ENCODE assay signal across 16 cellular contexts in genomic region chr11:6629892-6630631, GRCh38. TPM values are rescaled to one million over a fixed set of nuclear protein-coding genes. Genes with fewer than 3 reads are reported as not detected.
DNase-seq lines count a peak whose midpoint lies in the region; ATAC-seq, FAIRE-seq and TF ChIP-seq lines count a peak whose summit lies in the region.
"Had no signal": no experiment of that assay in that cellular context is flagged by ENCODE, and none has a peak within 500 bp of the region (broad histone marks: within the 10 kb centered on the region; RNA-seq: fewer than 3 reads in every experiment).

No MANE protein-coding gene starts in this region.

- H3K79me2 ChIP-seq in H1 (ENCODE audit: control insufficient read depth in 1 of 2, insufficient read depth in 2 of 2, low read length in 2 of 2), result no peaks in the 10 kb centered on the region

- H3K79me1 ChIP-seq in H1 (ENCODE audit: low read depth, low read length) (no peaks in the 10 kb centered on the region; the same call in 1 of the 2 replicates), mesenchymal stem cell (replicated peaks; ENCODE audit: low read length, poor library complexity, severe bottlenecking) (no peaks in the 10 kb centered on the region)

- no peaks in the 10 kb centered on the region for H3K36me3 Mint-ChIP-seq in stimulated activated effector memory CD8-positive, alpha-beta T cell treated with anti-CD3 and anti-CD28 coated beads, Interleukin-12 subunit alpha, Interleukin-12 subunit beta, amount 100 ng/mL, for 72 hours

- POLR2A ChIA-PET in H1 (lab: Charles Lee; ENCODE audit: partially characterized antibody), result interaction anchor here (1.0 to 2.3 kb wide), 12 partner anchors 9 to 156 kb away, joined by 3 to 17 read pairs (median 6); partner anchors contain the start of genes MRPL17, TAF10, TPP1 and TRIM3

- no peak overlapping the region for H3K23ac ChIP-seq in H1 (ENCODE audit: insufficient read length)
- H3K23ac ChIP-seq in mesenchymal stem cell (ENCODE audit: low read length in 2 of 2), result no peak overlapping the region

- 9% methylated on average over 82 of the region's 102 CpGs; no CpG with 5 or more reads in 1 of the 2 experiments for WGBS in H1 (ENCODE audit: extremely low coverage in 1 of 2, insufficient coverage in 1 of 2, insufficient read length in 1 of 2, insufficient replicate concordance in 2 of 2, low coverage in 1 of 2, low lambda C conversion rate in 2 of 2, missing lambda C conversion rate in 1 of 2), 2 experiments
- 80% methylated on average over 100 of the region's 102 CpGs for WGBS in mesenchymal stem cell
- 80 to 86% methylated on average over 67 to 81 of the region's 102 CpGs for WGBS in upper lobe of left lung, 2 donors

- no peaks in the 10 kb centered on the region for H3K9me3 Mint-ChIP-seq in stimulated activated effector memory CD8-positive, alpha-beta T cell treated with anti-CD3 and anti-CD28 coated beads, Interleukin-12 subunit alpha, Interleukin-12 subunit beta, amount 100 ng/mL, for 72 hours

- H2BK15ac ChIP-seq in H1 (ENCODE audit: low read length) (no peak overlapping the region), mesenchymal stem cell (ENCODE audit: low read depth, poor library complexity, severe bottlenecking) (no peak overlapping the region)

- H4K20me1 ChIP-seq in H1 (replicated peaks in 1 of 2; ENCODE audit: control insufficient read depth in 1 of 2, insufficient read depth in 2 of 2, low read length in 2 of 2), result peaks cover 5 to 10% of the 10 kb centered on the region in 2 experiments

- DNase-seq in cardiac septum (ENCODE audit: low spot score), result peak; percentile 61
- DNase-seq in left cardiac atrium, result no peak
- DNase-seq in H1 (ENCODE audit: low read depth in 1 of 2, low spot score in 2 of 2), result peak in 1 of 2 experiments; percentile 82
- no peak for DNase-seq in mesenchymal stem cell
- DNase-seq in upper lobe of left lung, result peak in 1 of 2 donors; percentile 88
- DNase-seq in stimulated activated effector memory CD8-positive, alpha-beta T cell treated with anti-CD3 and anti-CD28 coated beads, Interleukin-12 subunit alpha, Interleukin-12 subunit beta, amount 100 ng/mL, for 72 hours (ENCODE audit: low spot score in 2 of 2), result no peak
- DNase-seq: activated CD4-positive, CD25-positive, alpha-beta regulatory T cell treated with anti-CD3 and anti-CD28 coated beads, Interleukin-2, amount 50 U/mL, for 72 hours; activated T-cell treated with anti-CD3 and anti-CD28 coated beads for 4 hours; effector CD8-positive, alpha-beta T cell; Karpas-422; NCI-H2107; SW 1271 had no signal

- H4K8ac ChIP-seq in H1 (ENCODE audit: extremely low read depth, insufficient read depth, low read length), result peak overlapping the region; percentile 83; the same call in 1 of the 2 replicates
- H4K8ac ChIP-seq in mesenchymal stem cell (ENCODE audit: low read length), result peak overlapping the region; percentile 67

- H4K91ac ChIP-seq in H1 (replicated peaks; ENCODE audit: insufficient read length, low read length) (no peak overlapping the region), mesenchymal stem cell (ENCODE audit: low read length) (peak overlapping the region; percentile 15)

- CTCF ChIA-PET in H1 (lab: Charles Lee; ENCODE audit: partially characterized antibody), result interaction anchor here (0.6 to 4.6 kb wide), 10 partner anchors 8 to 101 kb away, joined by 3 to 23 read pairs (median 4); partner anchors contain the start of genes TAF10 and TPP1

- H3K56ac ChIP-seq in H1 (replicated peaks; ENCODE audit: insufficient read length, low read depth, low read length), result no peak overlapping the region

- H2BK12ac ChIP-seq in H1 (ENCODE audit: low read depth, low read length), result no peak overlapping the region; the same call in 1 of the 2 replicates
- H2BK12ac ChIP-seq in mesenchymal stem cell (ENCODE audit: low read length in 2 of 2), result no peak overlapping the region

- H3K27ac Mint-ChIP-seq in stimulated activated effector memory CD8-positive, alpha-beta T cell treated with anti-CD3 and anti-CD28 coated beads, Interleukin-12 subunit alpha, Interleukin-12 subunit beta, amount 100 ng/mL, for 72 hours, result no peak overlapping the region

- H3K4ac ChIP-seq in H1 (replicated peaks; ENCODE audit: insufficient read length, low read depth, low read length) (no peak overlapping the region), mesenchymal stem cell (ENCODE audit: low read depth in 1 of 2, low read length in 2 of 2) (no peak overlapping the region)

- H3K18ac ChIP-seq in H1 (ENCODE audit: extremely low read depth, low read length) (no peak overlapping the region), mesenchymal stem cell (ENCODE audit: low read depth in 1 of 2, low read length in 2 of 2) (no peak overlapping the region)

- no peak overlapping the region for H2BK20ac ChIP-seq in H1 (ENCODE audit: low read length)

- H3K27me3 ChIP-seq in H1 (replicated peaks in 1 of 4; ENCODE audit: control insufficient read depth in 3 of 4, extremely low read depth in 1 of 4, insufficient read depth in 3 of 4, low read length in 3 of 4) (peaks cover 13 to 43% (median 34%) of the 10 kb centered on the region in 4 experiments), mesenchymal stem cell (ENCODE audit: control insufficient read depth in 1 of 2, insufficient read depth in 1 of 2, low read length in 2 of 2) (peaks cover 0 to 12% of the 10 kb centered on the region in 2 experiments), upper lobe of left lung (no peaks in the 10 kb centered on the region)
- H3K27me3 ChIP-seq: uterus had no signal

- peak in 1 of 2 experiments; percentile 1; a peak in 1 of 4 replicates for TF ChIP-seq RAD21 in H1 (IDR thresholded peaks at IDR 0.05 in 1 of 2, conservative IDR thresholded peaks at IDR 0.05 in 1 of 2; ENCODE audit: low read depth in 2 of 2, low read length in 2 of 2)

- H3K27ac ChIP-seq in H1 (ENCODE audit: low read depth, low read length), result no peak overlapping the region
- H3K27ac ChIP-seq in mesenchymal stem cell (ENCODE audit: low read length, poor library complexity, severe bottlenecking), result no peak overlapping the region
- no peak overlapping the region for H3K27ac ChIP-seq in upper lobe of left lung
- H3K27ac ChIP-seq: uterus had no signal

- H3K14ac ChIP-seq in H1 (ENCODE audit: insufficient read length) (no peak overlapping the region), mesenchymal stem cell (ENCODE audit: low read length in 2 of 2) (no peak overlapping the region)

- H3K4me3 ChIP-seq in H1 (ENCODE audit: extremely low read depth in 1 of 4, insufficient read depth in 2 of 4, low read depth in 3 of 4, low read length in 4 of 4) (peak overlapping the region; percentile 31 to 60 (median 40)), mesenchymal stem cell (ENCODE audit: insufficient read depth in 1 of 2, low read depth in 1 of 2, low read length in 2 of 2) (no peak overlapping the region), upper lobe of left lung (peak overlapping the region in 3 of 4 donors; percentile 30 to 48 (median 42))
- H3K4me3 ChIP-seq: uterus had no signal

- peaks cover 0 to 3% (median under 1%) of the 10 kb centered on the region in 4 experiments; a peak in 3 of 8 replicates for H3K36me3 ChIP-seq in H1 (ENCODE audit: control insufficient read depth in 2 of 4, insufficient read depth in 4 of 4, low read length in 3 of 4)
- peaks cover 7 to 52% of the 10 kb centered on the region in 2 experiments for H3K36me3 ChIP-seq in mesenchymal stem cell (ENCODE audit: control insufficient read depth in 1 of 2, insufficient read depth in 2 of 2, low read depth in 1 of 2, low read length in 2 of 2)
- H3K36me3 ChIP-seq in upper lobe of left lung, result peaks cover 0 to 73% (median 34%) of the 10 kb centered on the region in 4 donors
- H3K36me3 ChIP-seq: uterus had no signal

- FAIRE-seq in H1 (lab: Jason Lieb, UNC), result no peak
- FAIRE-seq: frontal cortex had no signal

- peak overlapping the region; percentile 57 to 82 for H3K4me2 ChIP-seq in H1 (ENCODE audit: insufficient read depth in 1 of 2, low read depth in 2 of 2, low read length in 2 of 2)
- no peak overlapping the region for H3K4me2 ChIP-seq in mesenchymal stem cell (ENCODE audit: low read length, poor library complexity, severe bottlenecking)

- no peak for TF ChIP-seq EP300 in H1 (IDR thresholded peaks at IDR 0.05; ENCODE audit: borderline replicate concordance in 1 of 2, low read depth in 2 of 2, low read length in 2 of 2)
- no peak for TF ChIP-seq EP300 in upper lobe of left lung (IDR thresholded peaks at IDR 0.05)

- H2AFZ ChIP-seq in H1 (ENCODE audit: low read length) (no peak overlapping the region; the same call in 1 of the 2 replicates), mesenchymal stem cell (ENCODE audit: low read depth, low read length) (no peak overlapping the region)

- H3K9me3 ChIP-seq in H1 (ENCODE audit: insufficient read depth in 2 of 2, low read depth in 1 of 2, low read length in 1 of 2) (no peaks in the 10 kb centered on the region), mesenchymal stem cell (ENCODE audit: control insufficient read depth, low read length) (no peaks in the 10 kb centered on the region), upper lobe of left lung (no peaks in the 10 kb centered on the region)
- H3K9me3 ChIP-seq: uterus had no signal

- peaks cover 23% of the 10 kb centered on the region for H3K4me1 Mint-ChIP-seq in stimulated activated effector memory CD8-positive, alpha-beta T cell treated with anti-CD3 and anti-CD28 coated beads, Interleukin-12 subunit alpha, Interleukin-12 subunit beta, amount 100 ng/mL, for 72 hours

- TF ChIP-seq CTCF in H1 (IDR thresholded peaks at IDR 0.05; ENCODE audit: control extremely low read depth in 1 of 3, insufficient read depth in 1 of 3, low read depth in 1 of 3, low read length in 3 of 3), result no peak
- TF ChIP-seq CTCF in upper lobe of left lung (IDR thresholded peaks at IDR 0.05), result no peak

- intact Hi-C loops in cardiac septum (cut with DNase I), result no loop called here
- intact Hi-C loops in left cardiac atrium (cut with DNase I), result no loop called here

- H4K5ac ChIP-seq in H1 (ENCODE audit: insufficient read length, low read depth, low read length), result no peak overlapping the region

- ATAC-seq in left cardiac atrium (no peak), upper lobe of left lung (ENCODE audit: low FRiP score in 2 of 2) (no peak), GM18858 (IDR thresholded peaks at IDR 0.05; ENCODE audit: unreplicated experiment) (no peak), HG03097 (IDR thresholded peaks at IDR 0.05; ENCODE audit: low FRiP score, unreplicated experiment) (no peak)
- ATAC-seq in stimulated activated effector memory CD8-positive, alpha-beta T cell treated with anti-CD3 and anti-CD28 coated beads, Interleukin-12 subunit alpha, Interleukin-12 subunit beta, amount 100 ng/mL, for 72 hours, result no peak

- no peak overlapping the region for H2AK5ac ChIP-seq in H1 (ENCODE audit: low read depth, low read length)
- no peak overlapping the region for H2AK5ac ChIP-seq in mesenchymal stem cell (ENCODE audit: low read length, severe bottlenecking)

- H3K4me1 ChIP-seq in H1 (replicated peaks in 1 of 4; ENCODE audit: control insufficient read depth in 3 of 4, insufficient read depth in 4 of 4, low read length in 3 of 4) (peaks cover 0 to 6% (median 2%) of the 10 kb centered on the region in 4 experiments; a peak in 3 of 7 replicates), mesenchymal stem cell (ENCODE audit: control insufficient read depth, insufficient read depth, low read depth, low read length) (no peaks in the 10 kb centered on the region), upper lobe of left lung (peaks cover 2 to 18% (median 12%) of the 10 kb centered on the region in 4 donors)
- H3K4me1 ChIP-seq: uterus had no signal

- H2BK5ac ChIP-seq in H1 (ENCODE audit: low read depth, low read length) (no peak overlapping the region), mesenchymal stem cell (ENCODE audit: low read depth, low read length, poor library complexity, severe bottlenecking) (no peak overlapping the region)

- H3K23me2 ChIP-seq in H1 (ENCODE audit: low read depth, low read length), result peaks cover 12% of the 10 kb centered on the region

- H3K4me3 Mint-ChIP-seq in stimulated activated effector memory CD8-positive, alpha-beta T cell treated with anti-CD3 and anti-CD28 coated beads, Interleukin-12 subunit alpha, Interleukin-12 subunit beta, amount 100 ng/mL, for 72 hours, result no peak overlapping the region

- TF ChIP-seq POLR2A in H1 (IDR thresholded peaks at IDR 0.05; ENCODE audit: control extremely low read depth in 1 of 2, low read depth in 2 of 2, low read length in 2 of 2), result no peak
- no peak for TF ChIP-seq POLR2A in upper lobe of left lung (IDR thresholded peaks at IDR 0.05)

- H2BK120ac ChIP-seq in H1 (replicated peaks; ENCODE audit: low read depth, low read length) (no peak overlapping the region), mesenchymal stem cell (ENCODE audit: low read depth, low read length) (no peak overlapping the region)

- H3K9ac ChIP-seq in H1 (replicated peaks in 1 of 4; ENCODE audit: extremely low read depth in 1 of 4, low read depth in 3 of 4, low read length in 3 of 4) (peak overlapping the region in 2 of 4 experiments; percentile 28 to 34; a peak in 2 of 7 replicates), mesenchymal stem cell (ENCODE audit: low read length) (no peak overlapping the region)

RNA-seq across cellular contexts. Expression of gene TPP1, which starts 10.8 kb away (rescaled TPM):
- total RNA-seq in cardiac septum (72.0 TPM), left cardiac atrium (10 to 100 TPM; 69.5 to 87.7 TPM), upper lobe of left lung (100 to 1,000 TPM in 4 of 6 donors, 10 to 100 TPM in 2; 71.6 to 240 (median 145) TPM)
- total RNA-seq in H1 (2021; fragmentation: NEBNext Ultra II Directional; extraction: Animal tissue kit (Norgen Biotek cat#: 25700)), result 34.9 and 36.1 TPM in 2 replicates
- 58.4 and 77.5 TPM in 2 replicates for polyA plus RNA-seq in H1 (2011; rRNA removed)
- 38.3 TPM for polyA plus RNA-seq in H1 (2011; cell fraction: cytosol; rRNA removed)
- polyA plus RNA-seq in H1 (2011; cell fraction: nucleus; rRNA removed), result 70.7 TPM
- 36.5 to 45.0 TPM (median 42.0 TPM) in 4 replicates for polyA plus RNA-seq in H1 (2012, experiment 1 of 2)
- polyA plus RNA-seq in H1 (2012, experiment 2 of 2), result 33.6 TPM
- polyA plus RNA-seq in H1 (2013, experiment 1 of 2), result 95.4 TPM
- 91.6 TPM for polyA plus RNA-seq in H1 (2013, experiment 2 of 2)
- polyA minus RNA-seq in H1 (2011; rRNA and poly(A)+ RNA removed), result 51.8 and 55.5 TPM in 2 replicates
- 59.5 TPM for polyA minus RNA-seq in H1 (2011; cell fraction: cytosol; rRNA and poly(A)+ RNA removed)
- polyA minus RNA-seq in H1 (2011; cell fraction: nucleus; rRNA and poly(A)+ RNA removed), result 39.6 TPM
- polyA plus RNA-seq in mesenchymal stem cell (2013, experiment 1 of 2), result 425 TPM
- 399 TPM for polyA plus RNA-seq in mesenchymal stem cell (2013, experiment 2 of 2)

RNA-seq across cellular contexts. Expression of gene TAF10, which starts 18.0 kb away (rescaled TPM):
- total RNA-seq in cardiac septum, result 126 TPM
- total RNA-seq in left cardiac atrium, result 100 to 1,000 TPM; 102 to 105 TPM
- 128 and 153 TPM in 2 replicates for total RNA-seq in H1 (2021; fragmentation: NEBNext Ultra II Directional; extraction: Animal tissue kit (Norgen Biotek cat#: 25700))
- polyA plus RNA-seq in H1 (2011; rRNA removed), result 213 and 242 TPM in 2 replicates
- 166 TPM for polyA plus RNA-seq in H1 (2011; cell fraction: cytosol; rRNA removed)
- polyA plus RNA-seq in H1 (2011; cell fraction: nucleus; rRNA removed), result 334 TPM
- 232 to 283 TPM (median 269 TPM) in 4 replicates for polyA plus RNA-seq in H1 (2012, experiment 1 of 2)
- 61.1 TPM for polyA plus RNA-seq in H1 (2012, experiment 2 of 2)
- 237 TPM for polyA plus RNA-seq in H1 (2013, experiment 1 of 2)
- 233 TPM for polyA plus RNA-seq in H1 (2013, experiment 2 of 2)
- polyA minus RNA-seq in H1 (2011; rRNA and poly(A)+ RNA removed), result 83.0 and 89.5 TPM in 2 replicates
- polyA minus RNA-seq in H1 (2011; cell fraction: cytosol; rRNA and poly(A)+ RNA removed), result 58.3 TPM
- polyA minus RNA-seq in H1 (2011; cell fraction: nucleus; rRNA and poly(A)+ RNA removed), result 50.7 TPM
- 187 TPM for polyA plus RNA-seq in mesenchymal stem cell (2013, experiment 1 of 2)
- 195 TPM for polyA plus RNA-seq in mesenchymal stem cell (2013, experiment 2 of 2)
- total RNA-seq in upper lobe of left lung, result 100 to 1,000 TPM in 3 of 6 donors, 10 to 100 TPM in 3; 60.8 to 153 (median 96.5) TPM

RNA-seq across cellular contexts. Expression of gene DCHS1, which starts 25.5 kb away (rescaled TPM):
- total RNA-seq in cardiac septum (9.2 TPM), left cardiac atrium (10 to 100 TPM; 14.4 to 15.8 TPM), upper lobe of left lung (10 to 100 TPM in 4 of 6 donors, 1 to 10 TPM in 2; 9.2 to 32.2 (median 12.8) TPM)
- total RNA-seq in H1 (2021; fragmentation: NEBNext Ultra II Directional; extraction: Animal tissue kit (Norgen Biotek cat#: 25700)), result 10.5 and 11.3 TPM in 2 replicates
- polyA plus RNA-seq in H1 (2011; rRNA removed), result 8.2 and 8.9 TPM in 2 replicates
- 3.2 TPM for polyA plus RNA-seq in H1 (2011; cell fraction: cytosol; rRNA removed)
- polyA plus RNA-seq in H1 (2011; cell fraction: nucleus; rRNA removed), result 15.6 TPM
- 3.9 to 8.0 TPM (median 7.0 TPM) in 4 replicates for polyA plus RNA-seq in H1 (2012, experiment 1 of 2)
- 5.8 TPM for polyA plus RNA-seq in H1 (2012, experiment 2 of 2)
- polyA plus RNA-seq in H1 (2013, experiment 1 of 2), result 7.3 TPM
- 5.6 TPM for polyA plus RNA-seq in H1 (2013, experiment 2 of 2)
- polyA minus RNA-seq in H1 (2011; rRNA and poly(A)+ RNA removed), result 16.6 and 19.1 TPM in 2 replicates
- 9.2 TPM for polyA minus RNA-seq in H1 (2011; cell fraction: cytosol; rRNA and poly(A)+ RNA removed)
- 13.0 TPM for polyA minus RNA-seq in H1 (2011; cell fraction: nucleus; rRNA and poly(A)+ RNA removed)
- polyA plus RNA-seq in mesenchymal stem cell (2013, experiment 1 of 2), result 13.2 TPM
- polyA plus RNA-seq in mesenchymal stem cell (2013, experiment 2 of 2), result 12.1 TPM

RNA-seq across cellular contexts. Expression of gene ILK, which starts 26.5 kb away (rescaled TPM):
- 229 TPM for total RNA-seq in cardiac septum
- 100 to 1,000 TPM; 166 to 183 TPM for total RNA-seq in left cardiac atrium
- total RNA-seq in H1 (2021; fragmentation: NEBNext Ultra II Directional; extraction: Animal tissue kit (Norgen Biotek cat#: 25700)), result 91.4 and 103 TPM in 2 replicates
- 117 and 132 TPM in 2 replicates for polyA plus RNA-seq in H1 (2011; rRNA removed)
- polyA plus RNA-seq in H1 (2011; cell fraction: cytosol; rRNA removed), result 123 TPM
- 135 TPM for polyA plus RNA-seq in H1 (2011; cell fraction: nucleus; rRNA removed)
- 95.0 to 112 TPM (median 104 TPM) in 4 replicates for polyA plus RNA-seq in H1 (2012, experiment 1 of 2)
- 121 TPM for polyA plus RNA-seq in H1 (2012, experiment 2 of 2)
- 98.3 TPM for polyA plus RNA-seq in H1 (2013, experiment 1 of 2)
- 97.4 TPM for polyA plus RNA-seq in H1 (2013, experiment 2 of 2)
- polyA minus RNA-seq in H1 (2011; rRNA and poly(A)+ RNA removed), result 132 and 144 TPM in 2 replicates
- polyA minus RNA-seq in H1 (2011; cell fraction: cytosol; rRNA and poly(A)+ RNA removed), result 74.0 TPM
- polyA minus RNA-seq in H1 (2011; cell fraction: nucleus; rRNA and poly(A)+ RNA removed), result 78.7 TPM
- 309 TPM for polyA plus RNA-seq in mesenchymal stem cell (2013, experiment 1 of 2)
- polyA plus RNA-seq in mesenchymal stem cell (2013, experiment 2 of 2), result 311 TPM
- total RNA-seq in upper lobe of left lung, result 100 to 1,000 TPM; 130 to 191 (median 146) TPM

RNA-seq across cellular contexts. Expression of gene RRP8, which starts 26.6 kb away (rescaled TPM):
- total RNA-seq in cardiac septum (21.3 TPM), left cardiac atrium (10 to 100 TPM; 14.2 to 18.0 TPM), upper lobe of left lung (10 to 100 TPM; 13.4 to 25.2 (median 22.1) TPM)
- total RNA-seq in H1 (2021; fragmentation: NEBNext Ultra II Directional; extraction: Animal tissue kit (Norgen Biotek cat#: 25700)), result 14.9 and 15.4 TPM in 2 replicates
- 3.6 and 4.2 TPM in 2 replicates for polyA plus RNA-seq in H1 (2011; rRNA removed)
- polyA plus RNA-seq in H1 (2011; cell fraction: cytosol; rRNA removed), result 4.0 TPM
- polyA plus RNA-seq in H1 (2011; cell fraction: nucleus; rRNA removed), result 7.9 TPM
- polyA plus RNA-seq in H1 (2012, experiment 1 of 2), result 10.3 to 11.8 TPM (median 10.6 TPM) in 4 replicates
- 16.3 TPM for polyA plus RNA-seq in H1 (2012, experiment 2 of 2)
- 14.9 TPM for polyA plus RNA-seq in H1 (2013, experiment 1 of 2)
- 14.9 TPM for polyA plus RNA-seq in H1 (2013, experiment 2 of 2)
- 6.3 and 7.1 TPM in 2 replicates for polyA minus RNA-seq in H1 (2011; rRNA and poly(A)+ RNA removed)
- 6.8 TPM for polyA minus RNA-seq in H1 (2011; cell fraction: cytosol; rRNA and poly(A)+ RNA removed)
- 13.5 TPM for polyA minus RNA-seq in H1 (2011; cell fraction: nucleus; rRNA and poly(A)+ RNA removed)
- 21.1 TPM for polyA plus RNA-seq in mesenchymal stem cell (2013, experiment 1 of 2)
- 22.0 TPM for polyA plus RNA-seq in mesenchymal stem cell (2013, experiment 2 of 2)

Comparison
In these comparisons a context has a peak if more than half of its experiments do, and no peak if none do; other contexts are left out.
1. H3K4me3 ChIP-seq: peak in H1 (4 of 4) and upper lobe of left lung (3 of 4); none in mesenchymal stem cell (0 of 2).